15 cellular contexts compared by ENCODE assay signal in the genomic region with DNA sequence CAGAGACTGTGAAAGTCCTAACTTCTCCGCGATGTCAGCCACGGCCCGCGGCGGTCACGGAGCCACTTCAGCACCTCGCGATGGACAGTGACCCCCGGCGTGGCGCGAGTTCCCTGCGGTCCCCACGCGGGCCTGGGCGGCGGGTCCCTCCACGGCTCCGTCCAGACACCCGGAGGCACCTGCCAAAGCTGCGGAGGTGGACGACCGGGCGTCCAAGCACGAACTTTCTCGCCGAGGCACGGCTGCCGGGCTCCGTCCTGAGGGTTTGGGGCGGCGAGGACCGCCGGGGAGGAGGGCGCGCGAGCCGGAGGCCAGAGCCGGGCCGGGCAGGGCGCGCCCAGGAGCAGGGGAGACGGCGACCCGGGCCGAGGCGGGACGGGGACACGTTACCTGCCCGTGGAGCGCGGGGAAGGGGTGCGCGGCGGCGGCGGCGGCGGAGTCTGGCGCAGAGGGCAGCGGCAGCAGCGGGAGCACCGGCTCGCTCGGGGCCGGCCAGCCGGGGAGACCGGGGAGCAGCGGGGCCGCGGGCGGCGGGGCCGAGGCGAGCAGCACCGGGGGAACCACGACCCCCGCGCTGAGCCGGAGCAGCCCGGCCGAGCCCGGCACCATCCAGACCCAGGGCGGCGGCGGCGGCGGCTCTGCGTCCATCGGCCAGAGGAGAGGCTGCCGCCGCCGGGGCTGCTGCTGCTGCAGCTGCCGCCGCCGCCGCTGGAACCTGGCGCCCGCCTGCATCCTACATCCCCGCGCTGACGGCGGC. TPM values are rescaled to one million over a fixed set of nuclear protein-coding genes. Genes with fewer than 3 reads are reported as not detected.
DNase-seq lines count a peak whose midpoint lies in the region; ATAC-seq and TF ChIP-seq lines count a peak whose summit lies in the region.
"Had no signal": no experiment of that assay in that cellular context is flagged by ENCODE, and none has a peak within 500 bp of the region (broad histone marks: within the 10 kb centered on the region; RNA-seq: fewer than 3 reads in every experiment).

No MANE protein-coding gene starts in this region.

- H3K4me2 ChIP-seq in neural progenitor cell, result peak overlapping the region; percentile 97

- peaks cover 9% of the 10 kb centered on the region for H4K20me1 ChIP-seq in neural progenitor cell (ENCODE audit: low read depth)

- no peaks in the 10 kb centered on the region for H3K36me3 ChIP-seq in CD4-positive, CD25-positive, alpha-beta regulatory T cell (ENCODE audit: control insufficient read depth, insufficient read depth, low read length)
- H3K36me3 ChIP-seq in H7 (replicated peaks; ENCODE audit: control insufficient read depth, insufficient read depth, low read length) (no peaks in the 10 kb centered on the region), endocrine pancreas (ENCODE audit: control insufficient read depth, insufficient read depth, low read length) (no peaks in the 10 kb centered on the region), neural progenitor cell (no peaks in the 10 kb centered on the region)
- H3K36me3 ChIP-seq: brain microvascular endothelial cell had no signal

- H3K27ac ChIP-seq in CD4-positive, CD25-positive, alpha-beta regulatory T cell (ENCODE audit: insufficient read depth, low read length, poor library complexity, severe bottlenecking), result no peak overlapping the region
- no peak overlapping the region for H3K27ac ChIP-seq in neural progenitor cell
- H3K27ac ChIP-seq: brain microvascular endothelial cell had no signal

- H2AFZ ChIP-seq in neural progenitor cell (replicated peaks), result peak overlapping the region; percentile 81

- TF ChIP-seq CTCF in neural progenitor cell (IDR thresholded peaks at IDR 0.05), result no peak
- no peak for TF ChIP-seq CTCF in HFFc6 (IDR thresholded peaks at IDR 0.05)

- ATAC-seq in CD4-positive, CD25-positive, alpha-beta regulatory T cell (ENCODE audit: low read depth in 2 of 2), result no peak
- no peak for ATAC-seq in GM21381 (IDR thresholded peaks at IDR 0.05; ENCODE audit: unreplicated experiment)
- ATAC-seq: left colon, Panc1 had no signal

- H3K79me2 ChIP-seq in neural progenitor cell (ENCODE audit: low read depth), result no peaks in the 10 kb centered on the region

- H3K27ac Mint-ChIP-seq in CD4-positive, CD25-positive, alpha-beta regulatory T cell, result no peak overlapping the region
- no peak overlapping the region for H3K27ac Mint-ChIP-seq in neural progenitor cell
- no peak overlapping the region for H3K27ac Mint-ChIP-seq in HFFc6

- H3K36me3 Mint-ChIP-seq in CD4-positive, CD25-positive, alpha-beta regulatory T cell, result no peaks in the 10 kb centered on the region
- H3K36me3 Mint-ChIP-seq in neural progenitor cell (no peaks in the 10 kb centered on the region), HFFc6 (ENCODE audit: low read depth) (peaks cover 5% of the 10 kb centered on the region; the same call in 1 of the 2 replicates)

- H3K4me3 ChIP-seq in CD4-positive, CD25-positive, alpha-beta regulatory T cell (ENCODE audit: low read depth, low read length), result no peak overlapping the region
- H3K4me3 ChIP-seq in H7 (ENCODE audit: insufficient read depth, low read depth, low read length) (peak overlapping the region; percentile 43), endocrine pancreas (ENCODE audit: control insufficient read depth, insufficient read depth, low read length) (peak overlapping the region; percentile 90), neural progenitor cell (peak overlapping the region; percentile 70)

- H3K4me1 ChIP-seq in CD4-positive, CD25-positive, alpha-beta regulatory T cell (ENCODE audit: control insufficient read depth, insufficient read depth, low read length, poor library complexity, severe bottlenecking), result peaks cover 5% of the 10 kb centered on the region
- H3K4me1 ChIP-seq in endocrine pancreas (ENCODE audit: control insufficient read depth, insufficient read depth, low read length), result no peaks in the 10 kb centered on the region
- H3K4me1 ChIP-seq in neural progenitor cell, result peaks cover 5% of the 10 kb centered on the region

- H3K9ac ChIP-seq in endocrine pancreas (ENCODE audit: control insufficient read depth, insufficient read depth, low read length) (peak overlapping the region; percentile 54), neural progenitor cell (no peak overlapping the region)

- peaks cover 48% of the 10 kb centered on the region for H3K27me3 Mint-ChIP-seq in CD4-positive, CD25-positive, alpha-beta regulatory T cell
- peaks cover 31% of the 10 kb centered on the region for H3K27me3 Mint-ChIP-seq in neural progenitor cell (ENCODE audit: insufficient read depth, low read depth)
- peaks cover 3% of the 10 kb centered on the region; the same call in 1 of the 2 replicates for H3K27me3 Mint-ChIP-seq in HFFc6 (ENCODE audit: insufficient read depth)

- H3K9me3 Mint-ChIP-seq in CD4-positive, CD25-positive, alpha-beta regulatory T cell, result no peaks in the 10 kb centered on the region
- H3K9me3 Mint-ChIP-seq in neural progenitor cell (no peaks in the 10 kb centered on the region), HFFc6 (peaks cover 28% of the 10 kb centered on the region)

- peaks cover 16% of the 10 kb centered on the region for H3F3A ChIP-seq in neural progenitor cell (ENCODE audit: low read depth)

- H3K27me3 ChIP-seq in CD4-positive, CD25-positive, alpha-beta regulatory T cell (ENCODE audit: control insufficient read depth, insufficient read depth, low read length), result peaks cover 9% of the 10 kb centered on the region
- H3K27me3 ChIP-seq in H7 (ENCODE audit: control insufficient read depth, insufficient read depth, low read length) (peaks cover 7% of the 10 kb centered on the region), endocrine pancreas (ENCODE audit: control insufficient read depth, insufficient read depth, low read length) (no peaks in the 10 kb centered on the region), neural progenitor cell (peaks cover 40% of the 10 kb centered on the region)

- no peaks in the 10 kb centered on the region for H3K9me3 ChIP-seq in CD4-positive, CD25-positive, alpha-beta regulatory T cell (ENCODE audit: control insufficient read depth in 2 of 2, low read length in 2 of 2)
- H3K9me3 ChIP-seq in endocrine pancreas (ENCODE audit: control insufficient read depth, low read length), result no peaks in the 10 kb centered on the region
- H3K9me3 ChIP-seq in neural progenitor cell (ENCODE audit: low read depth), result no peaks in the 10 kb centered on the region

- H3K4me3 Mint-ChIP-seq in CD4-positive, CD25-positive, alpha-beta regulatory T cell, result peak overlapping the region in 3 of 4 donors; percentile 23 to 64 (median 53)
- H3K4me3 Mint-ChIP-seq in neural progenitor cell (peak overlapping the region; percentile 87), HFFc6 (no peak overlapping the region)

- no peak for DNase-seq in CD4-positive, CD25-positive, alpha-beta regulatory T cell
- DNase-seq in H7, result peak; percentile 71
- DNase-seq in neural progenitor cell (ENCODE audit: low spot score), result peak; percentile 65
- no peak for DNase-seq in NCI-H2171 (lab: John Stamatoyannopoulos, UW)
- DNase-seq in HFFc6, result no peak
- DNase-seq in NCI-H2196 treated with DMSO at 0.1 percent for 48 hours (lab: John Stamatoyannopoulos, UW; ENCODE audit: unreplicated experiment), result no peak
- DNase-seq: brain microvascular endothelial cell, DMS 273 treated with DMSO at 0.1 percent for 48 hours, left colon, NCI-H187 had no signal

- peaks cover 0 to 10% (median 3%) of the 10 kb centered on the region in 4 donors for H3K4me1 Mint-ChIP-seq in CD4-positive, CD25-positive, alpha-beta regulatory T cell
- peaks cover 17% of the 10 kb centered on the region for H3K4me1 Mint-ChIP-seq in neural progenitor cell
- H3K4me1 Mint-ChIP-seq in HFFc6 (ENCODE audit: low read depth), result no peaks in the 10 kb centered on the region

RNA-seq across cellular contexts. Expression of gene TCERG1L, which starts 0.4 kb away (rescaled TPM):
- not detected for total RNA-seq in CD4-positive, CD25-positive, alpha-beta regulatory T cell
- polyA plus RNA-seq in CD4-positive, CD25-positive, alpha-beta regulatory T cell, result not detected
- total RNA-seq in H7 (2014; rRNA removed; shearing (Covaris generic)), result 4.4 and 5.4 TPM in 2 replicates
- total RNA-seq in neural progenitor cell (ENCODE audit: low replicate concordance), result 1.5 and 1.8 TPM in 2 replicates
- under 1 TPM in 1 of 6 experiments, not detected in 5; 0.09 TPM for total RNA-seq in HFFc6 (2021; fragmentation: NEBNext Ultra II Directional; extraction: Animal tissue kit (Norgen Biotek cat#: 25700))
- total RNA-seq: fibroblast of lung, HT1080, left colon had no signal

Comparison
In these comparisons a context has a peak if more than half of its experiments do, and no peak if none do; other contexts are left out.
1. DNase-seq: peak in H7 (single experiment) and neural progenitor cell (single experiment); none in CD4-positive, CD25-positive, alpha-beta regulatory T cell (0 of 3), NCI-H2171 (single experiment), HFFc6 (single experiment) and NCI-H2196 treated with DMSO at 0.1 percent for 48 hours (single experiment).